In the genomic region with DNA sequence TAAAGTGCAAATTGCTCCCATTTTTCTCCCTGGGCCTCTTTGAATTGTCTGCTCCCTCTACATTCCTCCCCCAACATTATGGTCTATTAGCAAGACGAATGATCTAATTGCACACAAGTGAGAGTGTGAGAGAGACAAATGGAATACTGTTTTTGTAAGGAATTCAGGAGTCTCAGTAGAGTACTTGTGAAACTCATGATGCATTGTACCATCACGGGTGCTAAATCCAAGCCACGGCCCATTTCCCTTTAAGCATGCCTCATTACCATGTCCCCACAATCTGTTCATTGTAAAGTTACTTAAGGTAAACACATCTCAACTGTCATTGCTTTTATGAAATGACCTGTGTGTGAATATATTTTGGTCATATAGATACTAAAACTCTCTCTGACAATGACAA, we compare ENCODE assay signal across 19 cellular contexts.
"Had no signal": no experiment of that assay in that cellular context is flagged by ENCODE, and none has a peak within 500 bp of the region (broad histone marks: within the 10 kb centered on the region; RNA-seq: fewer than 3 reads in every experiment).

No MANE protein-coding gene starts in this region.

- H3K9me3 ChIP-seq: breast epithelium, transverse colon had no signal

- DNase-seq: activated CD4-positive, alpha-beta T cell treated with anti-CD3 and anti-CD28 coated beads, Interleukin-2, amount 50 U/mL, for 1 hour; activated naive CD4-positive, alpha-beta T cell treated with anti-CD3 and anti-CD28 coated beads for 36 hours; activated naive CD8-positive, alpha-beta T cell treated with anti-CD3 and anti-CD28 coated beads, Interleukin-2, amount 50 U/mL, for 24 hours; activated T-cell treated with anti-CD3 and anti-CD28 coated beads for 4 hours; aorta; dermis blood vessel endothelial cell; effector memory CD8-positive, alpha-beta T cell; erythroblast; midbrain; right cardiac atrium; stimulated activated CD4-positive, alpha-beta T cell treated with anti-CD3 and anti-CD28 coated beads, Interleukin-15, amount 100 ng/mL, for 24 hours; stimulated activated CD4-positive, alpha-beta T cell treated with anti-CD3 and anti-CD28 coated beads, Interleukin-4, amount 100 ng/mL, for 1 hour; stimulated activated naive CD4-positive, alpha-beta T cell; T1000; transverse colon had no signal

- H3K4me3 ChIP-seq: breast epithelium, skin epidermis, transverse colon had no signal

- H3K4me1 ChIP-seq: breast epithelium, transverse colon had no signal

- H3K36me3 ChIP-seq: breast epithelium had no signal

- H3K27ac ChIP-seq: breast epithelium, skin epidermis, transverse colon had no signal

- H3K27me3 ChIP-seq: breast epithelium, transverse colon had no signal

- H3K4me1 Mint-ChIP-seq: activated T-helper 17 cell treated with anti-CD3 and anti-CD28 coated beads, Interleukin-2, amount 50 U/mL, for 72 hours had no signal

- H3K4me3 Mint-ChIP-seq: activated naive CD4-positive, alpha-beta T cell treated with anti-CD3 and anti-CD28 coated beads for 36 hours; activated naive CD8-positive, alpha-beta T cell treated with anti-CD3 and anti-CD28 coated beads, Interleukin-2, amount 50 U/mL, for 24 hours; activated T-helper 17 cell treated with anti-CD3 and anti-CD28 coated beads, Interleukin-2, amount 50 U/mL, for 72 hours; effector memory CD8-positive, alpha-beta T cell had no signal

- H3K27me3 Mint-ChIP-seq: activated naive CD8-positive, alpha-beta T cell treated with anti-CD3 and anti-CD28 coated beads, Interleukin-2, amount 50 U/mL, for 24 hours; activated T-helper 17 cell treated with anti-CD3 and anti-CD28 coated beads, Interleukin-2, amount 50 U/mL, for 72 hours; effector memory CD8-positive, alpha-beta T cell; progenitor cell of endocrine pancreas had no signal

- H3K27ac Mint-ChIP-seq: activated naive CD4-positive, alpha-beta T cell treated with anti-CD3 and anti-CD28 coated beads for 36 hours; activated naive CD8-positive, alpha-beta T cell treated with anti-CD3 and anti-CD28 coated beads, Interleukin-2, amount 50 U/mL, for 24 hours; activated T-helper 17 cell treated with anti-CD3 and anti-CD28 coated beads, Interleukin-2, amount 50 U/mL, for 72 hours; effector memory CD8-positive, alpha-beta T cell; progenitor cell of endocrine pancreas had no signal

- H3K9me3 Mint-ChIP-seq: activated naive CD4-positive, alpha-beta T cell treated with anti-CD3 and anti-CD28 coated beads for 36 hours; activated naive CD8-positive, alpha-beta T cell treated with anti-CD3 and anti-CD28 coated beads, Interleukin-2, amount 50 U/mL, for 24 hours; activated T-helper 17 cell treated with anti-CD3 and anti-CD28 coated beads, Interleukin-2, amount 50 U/mL, for 72 hours; effector memory CD8-positive, alpha-beta T cell had no signal
